In genomic region chr13:114071441-114071840, GRCh38 we compare ENCODE assay signal across 15 cellular contexts.
DNase-seq lines count a peak whose midpoint lies in the region; ATAC-seq and TF ChIP-seq lines count a peak whose summit lies in the region.
"Had no signal": no experiment of that assay in that cellular context is flagged by ENCODE, and none has a peak within 500 bp of the region (broad histone marks: within the 10 kb centered on the region; RNA-seq: fewer than 3 reads in every experiment).

No MANE protein-coding gene starts in this region.

- H3K27me3 ChIP-seq in left ventricle myocardium inferior (ENCODE audit: low read depth) (no peaks in the 10 kb centered on the region), upper lobe of right lung (no peaks in the 10 kb centered on the region)
- no peaks in the 10 kb centered on the region for H3K27me3 ChIP-seq in naive thymus-derived CD4-positive, alpha-beta T cell (ENCODE audit: control insufficient read depth in 2 of 2, insufficient read depth in 2 of 2, low read length in 2 of 2)
- H3K27me3 ChIP-seq: heart right ventricle had no signal

- no peak overlapping the region for H3K4me3 Mint-ChIP-seq in chondrocyte (ENCODE audit: unreplicated experiment)
- peak overlapping the region in 1 of 10 donors; percentile 4 for H3K4me3 Mint-ChIP-seq in naive thymus-derived CD4-positive, alpha-beta T cell
- H3K4me3 Mint-ChIP-seq: effector memory CD8-positive, alpha-beta T cell had no signal

- no peaks in the 10 kb centered on the region for H3K9me3 Mint-ChIP-seq in chondrocyte (ENCODE audit: low read depth)
- peaks cover 0 to 11% (median 0%) of the 10 kb centered on the region in 11 donors for H3K9me3 Mint-ChIP-seq in naive thymus-derived CD4-positive, alpha-beta T cell
- H3K9me3 Mint-ChIP-seq: effector memory CD8-positive, alpha-beta T cell had no signal

- TF ChIP-seq CTCF in left ventricle myocardium inferior (IDR thresholded peaks at IDR 0.05; ENCODE audit: borderline replicate concordance) = no peak
- no peak for TF ChIP-seq CTCF in chondrocyte (IDR thresholded peaks at IDR 0.05)
- TF ChIP-seq CTCF in upper lobe of right lung (IDR thresholded peaks at IDR 0.05) = no peak

- peaks cover 50% of the 10 kb centered on the region for H3K4me1 Mint-ChIP-seq in chondrocyte (ENCODE audit: low read depth)
- peaks cover 31 to 63% (median 56%) of the 10 kb centered on the region in 7 donors for H3K4me1 Mint-ChIP-seq in naive thymus-derived CD4-positive, alpha-beta T cell

- H3K36me3 ChIP-seq in left ventricle myocardium inferior = peaks cover 10% of the 10 kb centered on the region
- peaks cover 28 to 59% (median 36%) of the 10 kb centered on the region in 3 experiments for H3K36me3 ChIP-seq in naive thymus-derived CD4-positive, alpha-beta T cell (ENCODE audit: control insufficient read depth in 2 of 3, insufficient read depth in 3 of 3, low read length in 3 of 3)
- H3K36me3 ChIP-seq in upper lobe of right lung = peaks cover 5% of the 10 kb centered on the region

- H3K9me3 ChIP-seq in left ventricle myocardium inferior (replicated peaks) (no peaks in the 10 kb centered on the region), upper lobe of right lung (no peaks in the 10 kb centered on the region)
- H3K9me3 ChIP-seq in naive thymus-derived CD4-positive, alpha-beta T cell (ENCODE audit: control insufficient read depth in 2 of 3, low read length in 3 of 3) = no peaks in the 10 kb centered on the region
- H3K9me3 ChIP-seq: heart right ventricle had no signal

- peaks cover 19% of the 10 kb centered on the region for H3K36me3 Mint-ChIP-seq in chondrocyte (ENCODE audit: low read depth)
- H3K36me3 Mint-ChIP-seq in naive thymus-derived CD4-positive, alpha-beta T cell = peaks cover 8 to 56% (median 43%) of the 10 kb centered on the region in 5 donors

- no peak overlapping the region for H3K4me3 ChIP-seq in left ventricle myocardium inferior
- no peak overlapping the region for H3K4me3 ChIP-seq in naive thymus-derived CD4-positive, alpha-beta T cell (ENCODE audit: low read length)
- H3K4me3 ChIP-seq in upper lobe of right lung = no peak overlapping the region
- H3K4me3 ChIP-seq: heart right ventricle, lung had no signal

- H3K27ac ChIP-seq in left ventricle myocardium inferior (replicated peaks) = no peak overlapping the region
- no peak overlapping the region for H3K27ac ChIP-seq in naive thymus-derived CD4-positive, alpha-beta T cell (ENCODE audit: low read depth, low read length)
- H3K27ac ChIP-seq in upper lobe of right lung = no peak overlapping the region
- H3K27ac ChIP-seq: heart right ventricle had no signal

- peaks cover 32% of the 10 kb centered on the region for H3K4me1 ChIP-seq in left ventricle myocardium inferior
- H3K4me1 ChIP-seq in naive thymus-derived CD4-positive, alpha-beta T cell (ENCODE audit: control insufficient read depth in 2 of 2, insufficient read depth in 2 of 2, low read length in 2 of 2) = peaks cover 22 to 28% of the 10 kb centered on the region in 2 donors
- H3K4me1 ChIP-seq in upper lobe of right lung = peaks cover 26% of the 10 kb centered on the region

- intact Hi-C loops in cardiac septum (cut with DNase I) (no loop called here), left ventricle myocardium inferior (cut with micrococcal nuclease) (no loop called here), upper lobe of right lung (cut with DNase I) (no loop called here)
- intact Hi-C loops in naive thymus-derived CD4-positive, alpha-beta T cell (cut with micrococcal nuclease) = no loop called here

- POLR2A ChIA-PET in naive thymus-derived CD4-positive, alpha-beta T cell (lab: Charles Lee) = no interaction called here

- DNase-seq in cardiac septum (ENCODE audit: low spot score) (peak; percentile 17), left ventricle myocardium inferior (no peak), chondrocyte (ENCODE audit: low spot score) (peak; percentile 34), upper lobe of right lung (peak; percentile 49), NCI-H446 (lab: John Stamatoyannopoulos, UW) (no peak), iPS-NIHi7 (ENCODE audit: extremely low spot score) (no peak)
- no peak for DNase-seq in naive thymus-derived CD4-positive, alpha-beta T cell
- DNase-seq: activated CD4-positive, alpha-beta T cell treated with anti-CD3 and anti-CD28 coated beads for 48 hours; effector memory CD8-positive, alpha-beta T cell; GDM1; heart right ventricle; NCI-H524 treated with DMSO at 0.1 percent for 48 hours had no signal

- no peak for ATAC-seq in naive thymus-derived CD4-positive, alpha-beta T cell
- no peak for ATAC-seq in upper lobe of right lung
- ATAC-seq in HG03469 (IDR thresholded peaks at IDR 0.05; ENCODE audit: unreplicated experiment) = no peak
- ATAC-seq: effector memory CD8-positive, alpha-beta T cell; right cardiac atrium had no signal

- CTCF ChIA-PET in naive thymus-derived CD4-positive, alpha-beta T cell (lab: Charles Lee) = no interaction called here

- no peaks in the 10 kb centered on the region for H3K27me3 Mint-ChIP-seq in chondrocyte (ENCODE audit: low read depth)
- no peaks in the 10 kb centered on the region for H3K27me3 Mint-ChIP-seq in naive thymus-derived CD4-positive, alpha-beta T cell
- H3K27me3 Mint-ChIP-seq: effector memory CD8-positive, alpha-beta T cell had no signal

- H3K27ac Mint-ChIP-seq in chondrocyte (ENCODE audit: unreplicated experiment) = peak overlapping the region; percentile 49
- peak overlapping the region in 8 of 9 donors; percentile 43 to 95 (median 83) for H3K27ac Mint-ChIP-seq in naive thymus-derived CD4-positive, alpha-beta T cell

Comparison
In these comparisons a context has a peak if more than half of its experiments do, and no peak if none do; other contexts are left out.
1. DNase-seq: peak in cardiac septum (single experiment), chondrocyte (single experiment) and upper lobe of right lung (single experiment); none in left ventricle myocardium inferior (single experiment), naive thymus-derived CD4-positive, alpha-beta T cell (0 of 9), NCI-H446 (0 of 2) and iPS-NIHi7 (single experiment).